ENCODE assay signal across 24 cellular contexts in the genomic region with DNA sequence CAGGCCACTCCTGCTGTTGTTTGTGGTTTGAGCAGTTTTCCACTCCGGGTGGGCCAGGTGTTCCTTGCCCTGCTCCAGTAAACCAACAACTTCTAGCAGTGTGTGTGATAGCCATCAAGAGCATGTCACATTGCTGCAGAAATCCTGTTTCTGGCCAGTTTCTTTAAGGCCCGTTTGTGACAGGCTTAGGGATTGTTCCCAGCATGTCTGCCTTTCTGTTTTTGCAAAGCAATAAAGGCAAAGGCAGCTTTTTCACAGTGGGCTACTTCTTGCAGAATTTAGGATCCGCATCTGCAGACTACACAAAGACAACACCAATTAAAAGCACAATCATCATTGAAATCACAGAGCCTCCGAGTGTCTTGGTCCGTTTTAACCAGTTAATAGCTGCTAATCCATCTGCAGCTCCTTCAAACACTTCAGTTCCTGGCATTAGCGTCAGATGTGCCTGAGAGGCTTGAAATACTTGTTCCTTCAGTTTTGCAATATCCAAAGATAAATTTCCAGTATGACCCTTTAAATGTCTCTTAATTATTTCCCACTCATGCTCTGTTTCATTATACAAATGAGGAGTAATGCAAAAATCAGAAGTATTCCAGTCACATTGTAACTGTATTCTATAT.
DNase-seq lines count a peak whose midpoint lies in the region; ATAC-seq and TF ChIP-seq lines count a peak whose summit lies in the region.
"Had no signal": no experiment of that assay in that cellular context is flagged by ENCODE, and none has a peak within 500 bp of the region (broad histone marks: within the 10 kb centered on the region; RNA-seq: fewer than 3 reads in every experiment).

No MANE protein-coding gene starts in this region.

- no peaks in the 10 kb centered on the region for H3K27me3 Mint-ChIP-seq in effector memory CD8-positive, alpha-beta T cell

- no peaks in the 10 kb centered on the region for H3K79me2 ChIP-seq in OCI-LY1 (ENCODE audit: insufficient read depth, low read length)

- no peak overlapping the region for H3K4me3 ChIP-seq in OCI-LY1 (ENCODE audit: low read depth, low read length, poor library complexity, severe bottlenecking)
- H3K4me3 ChIP-seq in left lung, result no peak overlapping the region
- no peak overlapping the region for H3K4me3 ChIP-seq in upper lobe of right lung
- H3K4me3 ChIP-seq: PC-9, SK-N-MC had no signal

- H3K4me1 Mint-ChIP-seq in effector memory CD8-positive, alpha-beta T cell (ENCODE audit: low read depth in 2 of 2), result no peaks in the 10 kb centered on the region
- H3K4me1 Mint-ChIP-seq: CD14-positive monocyte had no signal

- H3K27ac ChIP-seq in OCI-LY1 (ENCODE audit: low read depth, low read length, poor library complexity, severe bottlenecking) (peak overlapping the region; percentile 61), left lung (peak overlapping the region; percentile 19 to 23), upper lobe of right lung (no peak overlapping the region)
- H3K27ac ChIP-seq: PC-9, SK-N-MC had no signal

- H3F3A ChIP-seq in OCI-LY1 (ENCODE audit: insufficient read depth, low read length), result no peaks in the 10 kb centered on the region

- no peak for TF ChIP-seq CTCF in OCI-LY1 (IDR thresholded peaks at IDR 0.05; ENCODE audit: low read length)
- no peak for TF ChIP-seq CTCF in left lung (IDR thresholded peaks at IDR 0.05)
- TF ChIP-seq CTCF in upper lobe of right lung (IDR thresholded peaks at IDR 0.05), result no peak

- H3K36me3 ChIP-seq in OCI-LY1 (ENCODE audit: insufficient read depth, low read length) (0 out of 2 replicates have a peak, but pooled peaks cover 3% of the 10 kb centered on the region), left lung (no peaks in the 10 kb centered on the region), upper lobe of right lung (no peaks in the 10 kb centered on the region)

- peak; percentile 77 for ATAC-seq in left lung
- ATAC-seq in upper lobe of right lung, result peak; percentile 21
- ATAC-seq in effector memory CD8-positive, alpha-beta T cell (replicated peaks), result no peak

- no peak overlapping the region for H3K27ac Mint-ChIP-seq in effector memory CD8-positive, alpha-beta T cell
- H3K27ac Mint-ChIP-seq: CD14-positive monocyte had no signal

- intact Hi-C loops in left lung (cut with DNase I) (no loop called here), upper lobe of right lung (cut with DNase I) (no loop called here)

- H3K9ac ChIP-seq in OCI-LY1 (ENCODE audit: low read length), result peak overlapping the region; percentile 2; the same call in 1 of the 2 replicates

- peaks cover 9 to 16% of the 10 kb centered on the region in 2 donors for H3K9me3 Mint-ChIP-seq in effector memory CD8-positive, alpha-beta T cell

- no peak overlapping the region for H3K4me2 ChIP-seq in OCI-LY1 (ENCODE audit: low read length)
- H3K4me2 ChIP-seq: PC-9 had no signal

- no peaks in the 10 kb centered on the region for H4K20me1 ChIP-seq in OCI-LY1 (ENCODE audit: insufficient read depth, low read length)

- DNase-seq in NCI-H82 (lab: John Stamatoyannopoulos, UW) (peak; percentile 22), NCI-H82 treated with DMSO at 0.1 percent for 48 hours (lab: John Stamatoyannopoulos, UW; ENCODE audit: unreplicated experiment) (no peak), left lung (no peak), upper lobe of right lung (no peak), NCI-H446 treated with DMSO at 0.1 percent for 48 hours (lab: John Stamatoyannopoulos, UW) (no peak), GF-D8 (lab: John Stamatoyannopoulos, UW) (no peak)
- DNase-seq in effector memory CD8-positive, alpha-beta T cell, result no peak
- DNase-seq: AML-193, DMS53, EL, H7, Kasumi-1, NCI-H1048, NCI-H1436 treated with DMSO at 0.1 percent for 48 hours, NCI-H2029, NCI-H446, NCI-H774, PC-9, RPMI8226, SHP77, SW 1271 had no signal

- H3K27me3 ChIP-seq in OCI-LY1 (ENCODE audit: insufficient read depth, low read length) (no peaks in the 10 kb centered on the region), left lung (no peaks in the 10 kb centered on the region), upper lobe of right lung (no peaks in the 10 kb centered on the region)

- no peaks in the 10 kb centered on the region for H3K36me3 Mint-ChIP-seq in effector memory CD8-positive, alpha-beta T cell (ENCODE audit: insufficient read depth)
- H3K36me3 Mint-ChIP-seq: CD14-positive monocyte had no signal

- H3K4me3 Mint-ChIP-seq in effector memory CD8-positive, alpha-beta T cell, result no peak overlapping the region
- H3K4me3 Mint-ChIP-seq: CD14-positive monocyte had no signal

- H2AFZ ChIP-seq in OCI-LY1 (ENCODE audit: low read length), result no peak overlapping the region
- H2AFZ ChIP-seq: PC-9 had no signal

- H3K4me1 ChIP-seq in OCI-LY1 (ENCODE audit: insufficient read depth, low read length, severe bottlenecking) (peaks cover 10% of the 10 kb centered on the region), left lung (no peaks in the 10 kb centered on the region), upper lobe of right lung (no peaks in the 10 kb centered on the region)

- H3K9me3 ChIP-seq in OCI-LY1 (ENCODE audit: low read length), result peaks cover 19% of the 10 kb centered on the region
- peaks cover 0 to 51% of the 10 kb centered on the region in 2 donors for H3K9me3 ChIP-seq in left lung
- H3K9me3 ChIP-seq in upper lobe of right lung, result peaks cover 9% of the 10 kb centered on the region

- H3K9me2 ChIP-seq in OCI-LY1 (ENCODE audit: low read depth, low read length), result no peaks in the 10 kb centered on the region
